ENCODE assay signal across 28 cellular contexts in the genomic region with DNA sequence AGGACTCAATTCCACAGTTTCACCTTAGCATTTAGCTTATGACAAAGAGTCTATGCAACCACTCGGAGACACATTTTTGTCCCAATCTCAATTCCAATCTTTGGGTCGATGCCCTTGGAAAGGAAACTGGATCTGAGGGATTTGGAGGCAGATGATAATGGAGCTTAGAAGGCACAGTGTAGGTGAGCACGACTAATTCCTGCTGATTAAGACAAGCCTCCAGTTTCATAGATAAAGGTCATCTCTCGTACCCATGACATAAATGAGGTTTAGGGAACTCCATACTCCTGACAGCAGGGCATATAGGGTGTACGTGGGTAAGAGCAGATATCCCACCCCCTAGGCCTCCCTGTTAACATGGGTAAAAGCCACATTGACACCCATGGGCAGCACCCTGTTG.
"Had no signal": no experiment of that assay in that cellular context is flagged by ENCODE, and none has a peak within 500 bp of the region (broad histone marks: within the 10 kb centered on the region; RNA-seq: fewer than 3 reads in every experiment).

No MANE protein-coding gene starts in this region.

- H3K9me3 ChIP-seq: thyroid gland had no signal

- H3K27ac ChIP-seq: epithelial cell of prostate, heart left ventricle, left lung, sigmoid colon, thyroid gland, upper lobe of left lung, vagina, WERI-Rb-1 had no signal

- H3K4me1 ChIP-seq: heart left ventricle, left lung, sigmoid colon, thyroid gland, upper lobe of left lung, vagina had no signal

- H3K4me3 ChIP-seq: heart left ventricle, left lung, lung, sigmoid colon, thyroid gland, upper lobe of left lung, vagina had no signal

- H3K36me3 ChIP-seq: left lung, thyroid gland, upper lobe of left lung, vagina, WERI-Rb-1 had no signal

- H3K27me3 ChIP-seq: heart left ventricle, left lung, sigmoid colon, thyroid gland, upper lobe of left lung, vagina had no signal

- DNase-seq: activated CD4-positive, alpha-beta memory T cell treated with anti-CD3 and anti-CD28 coated beads for 36 hours; activated CD4-positive, alpha-beta T cell treated with anti-CD3 and anti-CD28 coated beads for 48 hours; activated CD8-positive, alpha-beta memory T cell treated with anti-CD3 and anti-CD28 coated beads, Interleukin-2, amount 50 U/mL, for 4 hours; activated effector memory CD4-positive, alpha-beta T cell treated with anti-CD3 and anti-CD28 coated beads, Interleukin-2, amount 50 U/mL, for 16 hours; activated naive CD4-positive, alpha-beta T cell treated with anti-CD3 and anti-CD28 coated beads, Interleukin-2, amount 10 ng/mL, durations not matched to agents 7 days and 5 days; activated naive CD8-positive, alpha-beta T cell treated with anti-CD3 and anti-CD28 coated beads, Interleukin-2, amount 10 ng/mL, durations not matched to agents 7 days and 5 days; activated T-cell treated with anti-CD3 and anti-CD28 coated beads, Interleukin-2, amount 50 U/mL, for 1 hour; amygdala; caudate nucleus; foreskin fibroblast; heart left ventricle; hypothalamus; left lung; retina; sigmoid colon; small intestine; stimulated activated CD4-positive, alpha-beta T cell treated with anti-CD3 and anti-CD28 coated beads, Interleukin-4, amount 100 ng/mL, for 24 hours; substantia nigra; SW 1271; T-helper 9 cell; thyroid gland; upper lobe of left lung; WERI-Rb-1 had no signal

- ATAC-seq: activated CD4-positive, CD25-positive, alpha-beta regulatory T cell treated with anti-CD3 and anti-CD28 coated beads, Interleukin-2, amount 50 U/mL, for 24 hours; heart left ventricle; left lung; stimulated activated effector memory CD8-positive, alpha-beta T cell treated with anti-CD3 and anti-CD28 coated beads, Interleukin-12 subunit alpha, Interleukin-12 subunit beta, amount 100 ng/mL, for 72 hours had no signal
